ENCODE assay signal across 13 cellular contexts in genomic region chr2:129757915-129758421, GRCh38.
DNase-seq lines count a peak whose midpoint lies in the region; ATAC-seq and TF ChIP-seq lines count a peak whose summit lies in the region.
"Had no signal": no experiment of that assay in that cellular context is flagged by ENCODE, and none has a peak within 500 bp of the region (broad histone marks: within the 10 kb centered on the region; RNA-seq: fewer than 3 reads in every experiment).

No MANE protein-coding gene starts in this region.

- H3K4me1 Mint-ChIP-seq in brain = no peaks in the 10 kb centered on the region
- H3K4me1 Mint-ChIP-seq: activated CD4-positive, alpha-beta T cell treated with anti-CD3 and anti-CD28 coated beads, Interleukin-2, amount 10 ng/mL, durations not matched to agents 7 days and 5 days; T-cell had no signal

- H3K27me3 Mint-ChIP-seq in brain = peaks cover 4% of the 10 kb centered on the region
- H3K27me3 Mint-ChIP-seq: activated CD4-positive, alpha-beta T cell treated with anti-CD3 and anti-CD28 coated beads, Interleukin-2, amount 10 ng/mL, durations not matched to agents 7 days and 5 days; T-cell had no signal

- no peak for TF ChIP-seq CTCF in brain (conservative IDR thresholded peaks at IDR 0.05)

- H3K36me3 ChIP-seq in ES-I3 (ENCODE audit: insufficient read depth, low read length) (no peaks in the 10 kb centered on the region), iPS-18a (ENCODE audit: control insufficient read depth, low read depth, low read length) (no peaks in the 10 kb centered on the region)

- ATAC-seq in sciatic nerve (peak; percentile 36), GM19023 (IDR thresholded peaks at IDR 0.05; ENCODE audit: unreplicated experiment) (no peak), HG03439 (IDR thresholded peaks at IDR 0.05; ENCODE audit: unreplicated experiment) (no peak)
- ATAC-seq: T-cell had no signal

- H3K4me1 ChIP-seq in ES-I3 (ENCODE audit: insufficient read depth, low read length) (peaks cover 18% of the 10 kb centered on the region), iPS-18a (ENCODE audit: control insufficient read depth, low read depth, low read length) (peaks cover 20% of the 10 kb centered on the region)
- H3K4me1 ChIP-seq: body of pancreas had no signal

- H3K27ac Mint-ChIP-seq in brain = peak overlapping the region in 4 of 5 experiments; percentile 83 to 98 (median 88)
- H3K27ac Mint-ChIP-seq: activated T-helper 2 cell treated with anti-CD3 and anti-CD28 coated beads, Interferon-gamma antibody, Interleukin-2, Interleukin-4, amounts not matched to agents 10 μg/mL and 5 μg/mL and 100 μg/mL, durations not matched to agents 14 hours and 24 hours and 36 hours; T-cell had no signal

- H3K9me3 ChIP-seq in ES-I3 (ENCODE audit: control insufficient read depth, insufficient read depth, low read length) (no peaks in the 10 kb centered on the region), iPS-18a (ENCODE audit: control insufficient read depth, low read depth, low read length) (no peaks in the 10 kb centered on the region)
- H3K9me3 ChIP-seq: body of pancreas had no signal

- no peak for DNase-seq in sciatic nerve (ENCODE audit: low spot score)
- DNase-seq in kidney tubule cell (ENCODE audit: low spot score) = no peak
- DNase-seq in COR-L47 (lab: John Stamatoyannopoulos, UW) = no peak
- DNase-seq: activated CD4-positive, alpha-beta T cell treated with anti-CD3 and anti-CD28 coated beads, Interleukin-2, amount 10 ng/mL, durations not matched to agents 7 days and 5 days; body of pancreas; stimulated activated CD4-positive, alpha-beta T cell treated with anti-CD3 and anti-CD28 coated beads, Interleukin-15, amount 100 ng/mL, for 24 hours; T-cell had no signal

- peak overlapping the region; percentile 49 for H3K4me3 ChIP-seq in iPS-18a (ENCODE audit: low read length)
- H3K4me3 ChIP-seq: body of pancreas had no signal

- intact Hi-C loops in sciatic nerve (cut with DNase I) = no loop called here

- H3K36me3 Mint-ChIP-seq in brain = no peaks in the 10 kb centered on the region
- H3K36me3 Mint-ChIP-seq: T-cell had no signal

- H3K27ac ChIP-seq in iPS-18a (ENCODE audit: low read length) = peak overlapping the region; percentile 59

- H3K4me3 Mint-ChIP-seq in brain = peak overlapping the region; percentile 26 to 76 (median 72)
- H3K4me3 Mint-ChIP-seq: activated CD4-positive, alpha-beta T cell treated with anti-CD3 and anti-CD28 coated beads, Interleukin-2, amount 10 ng/mL, durations not matched to agents 7 days and 5 days had no signal

- H3K9ac ChIP-seq in ES-I3 (ENCODE audit: low read depth, low read length) = peak overlapping the region; percentile 65; the same call in 1 of the 2 replicates
- no peak overlapping the region for H3K9ac ChIP-seq in iPS-18a (ENCODE audit: low read length)

- H3K27me3 ChIP-seq in iPS-18a (ENCODE audit: control insufficient read depth, insufficient read depth, low read length) = no peaks in the 10 kb centered on the region
- H3K27me3 ChIP-seq: body of pancreas had no signal

- no peaks in the 10 kb centered on the region for H3K9me3 Mint-ChIP-seq in brain
- H3K9me3 Mint-ChIP-seq: activated CD4-positive, alpha-beta T cell treated with anti-CD3 and anti-CD28 coated beads, Interleukin-2, amount 10 ng/mL, durations not matched to agents 7 days and 5 days; activated T-helper 2 cell treated with anti-CD3 and anti-CD28 coated beads, Interferon-gamma antibody, Interleukin-2, Interleukin-4, amounts not matched to agents 10 μg/mL and 5 μg/mL and 100 μg/mL, durations not matched to agents 14 hours and 24 hours and 36 hours; T-cell had no signal
